In genomic region chr10:100204370-100204769, GRCh38 we compare ENCODE assay signal across 21 cellular contexts. TPM values are rescaled to one million over a fixed set of nuclear protein-coding genes. Genes with fewer than 3 reads are reported as not detected.
DNase-seq lines count a peak whose midpoint lies in the region; ATAC-seq and TF ChIP-seq lines count a peak whose summit lies in the region.
"Had no signal": no experiment of that assay in that cellular context is flagged by ENCODE, and none has a peak within 500 bp of the region (broad histone marks: within the 10 kb centered on the region; RNA-seq: fewer than 3 reads in every experiment).

No MANE protein-coding gene starts in this region.

- ATAC-seq in SK-N-SH treated with all-trans-retinoic acid at 6 μM for 48 hours: no peak
- no peak for ATAC-seq in HG02610 (IDR thresholded peaks at IDR 0.05; ENCODE audit: unreplicated experiment)
- ATAC-seq: GM12878, HCT116, Panc1 had no signal

- POLR2A ChIA-PET in activated CD4-positive, alpha-beta T cell treated with anti-CD3 and anti-CD28 coated beads, Interleukin-2, amount 10 ng/mL, durations not matched to agents 7 days and 5 days (lab: Charles Lee): no interaction called here

- DNase-seq in activated CD4-positive, alpha-beta T cell treated with anti-CD3 and anti-CD28 coated beads, Interleukin-2, amount 10 ng/mL, durations not matched to agents 7 days and 5 days: no peak
- no peak for DNase-seq in activated CD4-positive, alpha-beta T cell treated with anti-CD3 and anti-CD28 coated beads for 48 hours
- DNase-seq in NCI-H2171 treated with DMSO at 0.1 percent for 48 hours (lab: John Stamatoyannopoulos, UW): peak; percentile 79
- no peak for DNase-seq in glutamatergic neuron
- DNase-seq in HPDE6-E6E7 (ENCODE audit: extremely low spot score): no peak
- no peak for DNase-seq in activated gamma-delta T cell treated with Interleukin-2 at 50 U/mL for 16 hours
- DNase-seq: ACHN; DMS79 treated with DMSO at 0.1 percent for 48 hours; Karpas-422; MV-4-11; NCI-H1105 treated with DMSO at 0.1 percent for 48 hours; NCI-H1694 treated with DMSO at 0.1 percent for 48 hours; NCI-H2081 treated with DMSO at 0.1 percent for 48 hours; NCI-H446 treated with DMSO at 0.1 percent for 48 hours; NK-92 treated with Interleukin-12 subunit alpha and Interleukin-12 subunit beta, amount 100 ng/mL, for 24 hours; SIG-M5 had no signal

- CTCF ChIA-PET in activated CD4-positive, alpha-beta T cell treated with anti-CD3 and anti-CD28 coated beads, Interleukin-2, amount 10 ng/mL, durations not matched to agents 7 days and 5 days (lab: Charles Lee): interaction anchor here (1.6 kb wide), 1 partner anchor 10 kb away, joined by 4 read pairs; no protein-coding TSS in a partner anchor

- no peaks in the 10 kb centered on the region for H3K27me3 Mint-ChIP-seq in activated CD4-positive, alpha-beta T cell treated with anti-CD3 and anti-CD28 coated beads, Interleukin-2, amount 10 ng/mL, durations not matched to agents 7 days and 5 days
- H3K27me3 Mint-ChIP-seq in glutamatergic neuron (ENCODE audit: unreplicated experiment): peaks cover 3% of the 10 kb centered on the region

- H3K36me3 Mint-ChIP-seq in activated CD4-positive, alpha-beta T cell treated with anti-CD3 and anti-CD28 coated beads, Interleukin-2, amount 10 ng/mL, durations not matched to agents 7 days and 5 days (ENCODE audit: low read depth): peaks cover 48% of the 10 kb centered on the region
- peaks cover 4% of the 10 kb centered on the region for H3K36me3 Mint-ChIP-seq in glutamatergic neuron (ENCODE audit: unreplicated experiment)

- no peak for TF ChIP-seq CTCF in glutamatergic neuron (IDR thresholded peaks at IDR 0.05; ENCODE audit: partially characterized antibody, unreplicated experiment)

- H3K4me3 Mint-ChIP-seq in activated CD4-positive, alpha-beta T cell treated with anti-CD3 and anti-CD28 coated beads, Interleukin-2, amount 10 ng/mL, durations not matched to agents 7 days and 5 days: no peak overlapping the region
- peak overlapping the region; percentile 59 for H3K4me3 Mint-ChIP-seq in glutamatergic neuron (ENCODE audit: unreplicated experiment)

- peaks cover 1% of the 10 kb centered on the region for H3K4me1 Mint-ChIP-seq in activated CD4-positive, alpha-beta T cell treated with anti-CD3 and anti-CD28 coated beads, Interleukin-2, amount 10 ng/mL, durations not matched to agents 7 days and 5 days
- H3K4me1 Mint-ChIP-seq in glutamatergic neuron (ENCODE audit: low read depth, unreplicated experiment): peaks cover 28% of the 10 kb centered on the region

- peak overlapping the region; percentile 1 for H3K27ac Mint-ChIP-seq in activated CD4-positive, alpha-beta T cell treated with anti-CD3 and anti-CD28 coated beads, Interleukin-2, amount 10 ng/mL, durations not matched to agents 7 days and 5 days
- H3K27ac Mint-ChIP-seq in glutamatergic neuron (ENCODE audit: unreplicated experiment): peak overlapping the region; percentile 99

- no peaks in the 10 kb centered on the region for H3K9me3 Mint-ChIP-seq in activated CD4-positive, alpha-beta T cell treated with anti-CD3 and anti-CD28 coated beads, Interleukin-2, amount 10 ng/mL, durations not matched to agents 7 days and 5 days
- peaks cover 3% of the 10 kb centered on the region for H3K9me3 Mint-ChIP-seq in glutamatergic neuron (ENCODE audit: unreplicated experiment)

TF ChIP-seq in SK-N-SH treated with all-trans-retinoic acid at 6 μM for 48 hours, 23 proteins besides CTCF, POLR2A, EP300 and RAD21:
- TF ChIP-seq ESRRG (CRISPR knock-in tag; IDR thresholded peaks at IDR 0.05) (no peak), TCF4 (CRISPR knock-in tag; IDR thresholded peaks at IDR 0.05; ENCODE audit: borderline replicate concordance) (peak; percentile 38; the same call in 1 of the 2 replicates)

RNA-seq across cellular contexts. Expression of gene ERLIN1, which starts 18.5 kb away (rescaled TPM):
- total RNA-seq in activated CD4-positive, alpha-beta T cell treated with anti-CD3 and anti-CD28 coated beads, Interleukin-2, amount 10 ng/mL, durations not matched to agents 7 days and 5 days: 10 to 100 TPM; 14.1 to 18.7 TPM
- 7.6 TPM for total RNA-seq in glutamatergic neuron (ENCODE audit: unreplicated experiment)

RNA-seq across cellular contexts. Expression of gene CHUK, which starts 25.0 kb away (rescaled TPM):
- 10 to 100 TPM; 24.1 to 24.6 TPM for total RNA-seq in activated CD4-positive, alpha-beta T cell treated with anti-CD3 and anti-CD28 coated beads, Interleukin-2, amount 10 ng/mL, durations not matched to agents 7 days and 5 days
- total RNA-seq in glutamatergic neuron (ENCODE audit: unreplicated experiment): 35.7 TPM
